Comparison of ENCODE assay signal across 15 cellular contexts in genomic region chr1:230899845-230900251, GRCh38. TPM values are rescaled to one million over a fixed set of nuclear protein-coding genes. Genes with fewer than 3 reads are reported as not detected.
A peak's percentile ranks its signal among the peaks of the same experiment; 100 is the strongest.
DNase-seq lines count a peak whose midpoint lies in the region; ATAC-seq lines count a peak whose summit lies in the region.
"Had no signal": no experiment of that assay in that cellular context is flagged by ENCODE, and none has a peak within 500 bp of the region (broad histone marks: within the 10 kb centered on the region; RNA-seq: fewer than 3 reads in every experiment).

No MANE protein-coding gene starts in this region.

- intact Hi-C loops in left cardiac atrium (cut with DNase I): no loop called here
- intact Hi-C loops in left colon (cut with DNase I, micrococcal nuclease): no loop called here

- ATAC-seq in left cardiac atrium: peak; percentile 86 to 90
- ATAC-seq in left colon: no peak
- ATAC-seq: activated T-cell treated with anti-CD3 and anti-CD28 coated beads, Interleukin-2, amount 50 U/mL, for 72 hours; effector memory CD8-positive, alpha-beta T cell had no signal

- DNase-seq in NCI-H82 (lab: John Stamatoyannopoulos, UW): peak; percentile 37
- no peak for DNase-seq in NCI-H82 treated with DMSO at 0.1 percent for 48 hours (lab: John Stamatoyannopoulos, UW; ENCODE audit: unreplicated experiment)
- peak; percentile 90 for DNase-seq in amniotic epithelial cell (ENCODE audit: low read depth)
- DNase-seq in left cardiac atrium: no peak
- peak; percentile 61 for DNase-seq in stromal cell of bone marrow (ENCODE audit: low read depth)
- no peak for DNase-seq in 8988T
- DNase-seq in left colon: no peak
- no peak for DNase-seq in HuH-7.5 (ENCODE audit: low spot score)
- DNase-seq: activated CD4-positive, alpha-beta T cell treated with anti-CD3 and anti-CD28 coated beads, Interleukin-2, amount 50 U/mL, for 1 hour; activated T-cell treated with anti-CD3 and anti-CD28 coated beads, Interleukin-2, amount 50 U/mL, for 72 hours; effector memory CD8-positive, alpha-beta T cell; immature natural killer cell; NK-92 treated with Interleukin-12 subunit alpha and Interleukin-12 subunit beta, amount 100 ng/mL, for 24 hours; SIG-M5; stimulated activated CD4-positive, alpha-beta T cell treated with anti-CD3 and anti-CD28 coated beads, Interleukin-2, amount 100 ng/mL, for 48 hours had no signal

RNA-seq across cellular contexts. Expression of gene C1orf198, which starts 31.5 kb away (rescaled TPM):
- 10 to 100 TPM; 51.8 to 54.8 TPM for total RNA-seq in left cardiac atrium
- total RNA-seq in left colon: 10 to 100 TPM; 14.4 to 16.6 TPM

Comparison
In these comparisons a context has a peak if more than half of its experiments do, and no peak if none do; other contexts are left out.
1. DNase-seq: peak in NCI-H82 (single experiment), amniotic epithelial cell (single experiment) and stromal cell of bone marrow (single experiment); none in NCI-H82 treated with DMSO at 0.1 percent for 48 hours (single experiment), left cardiac atrium (single experiment), 8988T (single experiment), left colon (0 of 2) and HuH-7.5 (single experiment).